ENCODE assay signal across 1 cellular context in genomic region chr2:202871161-202872141, GRCh38.
TF ChIP-seq lines count a peak whose summit lies in the region.

ICA1L (minus strand) TSS chr2:202871766; CDS start chr2:202829009, 42,757 bp downstream.

TF ChIP-seq in HepG2, 621 proteins besides CTCF, POLR2A, EP300 and RAD21 (continued from another document and continues in another):
- TF ChIP-seq ZNF512B (CRISPR knock-in tag; IDR thresholded peaks at IDR 0.05; ENCODE audit: borderline replicate concordance) (no peak), AKNA (CRISPR knock-in tag; IDR thresholded peaks at IDR 0.05; ENCODE audit: borderline replicate concordance) (no peak), EED (CRISPR knock-in tag; IDR thresholded peaks at IDR 0.05) (peak; percentile 95; the same call in 1 of the 2 replicates), PHF21A (CRISPR knock-in tag; IDR thresholded peaks at IDR 0.05) (no peak; the same call in 1 of the 2 replicates), ZNF160 (CRISPR knock-in tag; IDR thresholded peaks at IDR 0.05) (peak; percentile 78; the same call in 1 of the 2 replicates), ZNF562 (CRISPR knock-in tag; IDR thresholded peaks at IDR 0.05; ENCODE audit: borderline replicate concordance) (no peak), BHLHE40 (IDR thresholded peaks at IDR 0.05; ENCODE audit: low read length) (peak; percentile 3; the same call in 1 of the 2 replicates), NKX3-1 (CRISPR knock-in tag; IDR thresholded peaks at IDR 0.05) (peak; percentile 22; the same call in 1 of the 2 replicates), ZNF580 (CRISPR knock-in tag; IDR thresholded peaks at IDR 0.05; ENCODE audit: borderline replicate concordance, low read depth) (peak; percentile 29; the same call in 1 of the 2 replicates), ZNF839 (CRISPR knock-in tag; IDR thresholded peaks at IDR 0.05; ENCODE audit: borderline replicate concordance) (peak; percentile 23; the same call in 1 of the 2 replicates), FOXO1 (CRISPR knock-in tag; IDR thresholded peaks at IDR 0.05) (no peak), MAZ (IDR thresholded peaks at IDR 0.05; ENCODE audit: borderline replicate concordance, low read depth, low read length) (0 out of 2 replicates have a peak, but pooled peaks have one; percentile 53), MAZ (CRISPR knock-in tag; IDR thresholded peaks at IDR 0.05; ENCODE audit: low read depth) (peak; percentile 56), ZFP36L1 (CRISPR knock-in tag; IDR thresholded peaks at IDR 0.05) (no peak), STAG1 (CRISPR knock-in tag; IDR thresholded peaks at IDR 0.05) (peak; percentile 16; the same call in 1 of the 2 replicates), ZIK1 (CRISPR knock-in tag; IDR thresholded peaks at IDR 0.05; ENCODE audit: borderline replicate concordance, low read depth) (peak; percentile 70; the same call in 1 of the 2 replicates), ZNF687 (CRISPR knock-in tag; IDR thresholded peaks at IDR 0.05) (peak; percentile 87), TRAFD1 (CRISPR knock-in tag; IDR thresholded peaks at IDR 0.05; ENCODE audit: borderline replicate concordance) (no peak), E2F1 (CRISPR knock-in tag; IDR thresholded peaks at IDR 0.05) (peak; percentile 82; the same call in 1 of the 2 replicates), SIN3A (IDR thresholded peaks at IDR 0.05; ENCODE audit: borderline replicate concordance, low read depth, low read length) (peak; percentile 62; the same call in 1 of the 2 replicates), NR2C2 (CRISPR knock-in tag; IDR thresholded peaks at IDR 0.05; ENCODE audit: borderline replicate concordance) (no peak), KLF9 (CRISPR knock-in tag; IDR thresholded peaks at IDR 0.05; ENCODE audit: low read depth) (no peak), NFKB2 (CRISPR knock-in tag; IDR thresholded peaks at IDR 0.05; ENCODE audit: borderline replicate concordance) (peak; percentile 81; the same call in 1 of the 2 replicates), ZFP41 (CRISPR knock-in tag; IDR thresholded peaks at IDR 0.05; ENCODE audit: borderline replicate concordance) (0 out of 2 replicates have a peak, but pooled peaks have one; percentile 25), HINFP (CRISPR knock-in tag; IDR thresholded peaks at IDR 0.05; ENCODE audit: low read depth) (0 out of 2 replicates have a peak, but pooled peaks have one; percentile 43), ZKSCAN5 (CRISPR knock-in tag; IDR thresholded peaks at IDR 0.05) (no peak), TOE1 (CRISPR knock-in tag; IDR thresholded peaks at IDR 0.05) (no peak), REL (CRISPR knock-in tag; conservative IDR thresholded peaks at IDR 0.05) (no peak; the same call in 1 of the 2 replicates), ARNT2 (CRISPR knock-in tag; IDR thresholded peaks at IDR 0.05; ENCODE audit: low read depth) (peak; percentile 91), MYPOP (CRISPR knock-in tag; IDR thresholded peaks at IDR 0.05) (peak; percentile 58; the same call in 1 of the 2 replicates), HIVEP1 (CRISPR knock-in tag; IDR thresholded peaks at IDR 0.05) (no peak), ZNF280D (CRISPR knock-in tag; IDR thresholded peaks at IDR 0.05) (no peak)
